ENCODE assay signal across 9 cellular contexts in genomic region chr1:196558424-196558823, GRCh38. TPM values are rescaled to one million over a fixed set of nuclear protein-coding genes. Genes with fewer than 3 reads are reported as not detected.
A peak's percentile ranks its signal among the peaks of the same experiment; 100 is the strongest.
DNase-seq lines count a peak whose midpoint lies in the region; ATAC-seq, FAIRE-seq and TF ChIP-seq lines count a peak whose summit lies in the region.
"Had no signal": no experiment of that assay in that cellular context is flagged by ENCODE, and none has a peak within 500 bp of the region (broad histone marks: within the 10 kb centered on the region; RNA-seq: fewer than 3 reads in every experiment).

No MANE protein-coding gene starts in this region.

- no peaks in the 10 kb centered on the region for H3K36me3 ChIP-seq in HUES48 (ENCODE audit: control insufficient read depth, insufficient read depth, low read length)

- no peak for FAIRE-seq in GM19239 (lab: Jason Lieb, UNC)

- peaks cover 12% of the 10 kb centered on the region for H3K36me3 Mint-ChIP-seq in chondrocyte (ENCODE audit: low read depth)

- H3K4me1 ChIP-seq in HUES48 (ENCODE audit: control insufficient read depth, insufficient read depth, low read length), result peaks cover 28% of the 10 kb centered on the region

- no peaks in the 10 kb centered on the region for H3K27me3 ChIP-seq in HUES48 (ENCODE audit: control insufficient read depth, insufficient read depth, low read length)

- H3K9me3 ChIP-seq in HUES48 (ENCODE audit: control insufficient read depth, insufficient read depth, low read length), result no peaks in the 10 kb centered on the region

- H3K27ac ChIP-seq in HUES48 (ENCODE audit: low read depth, low read length), result peak overlapping the region; percentile 2

- H3K27me3 Mint-ChIP-seq in chondrocyte (ENCODE audit: low read depth), result no peaks in the 10 kb centered on the region

- no peak overlapping the region; the same call in 1 of the 2 replicates for H3K4me3 ChIP-seq in GM12865 (ENCODE audit: low read depth, low read length)
- no peak overlapping the region for H3K4me3 ChIP-seq in HUES48 (ENCODE audit: low read depth, low read length)

- DNase-seq in GM12865 (ENCODE audit: low read depth) (peak; percentile 33), chondrocyte (ENCODE audit: low spot score) (no peak), omental fat pad (ENCODE audit: low spot score) (no peak), NCI-H774 (lab: John Stamatoyannopoulos, UW) (no peak), GM19239 (ENCODE audit: insufficient read length, low spot score) (no peak), cerebellar cortex (ENCODE audit: low spot score) (no peak)

- no peak overlapping the region for H3K9ac ChIP-seq in HUES48 (ENCODE audit: low read depth, low read length)

- no peak for TF ChIP-seq CTCF in GM12865 (IDR thresholded peaks at IDR 0.05; ENCODE audit: insufficient read depth, low read depth, low read length, missing control alignments)
- no peak for TF ChIP-seq CTCF in chondrocyte (IDR thresholded peaks at IDR 0.05)
- no peak for TF ChIP-seq CTCF in omental fat pad (IDR thresholded peaks at IDR 0.05)

- H3K4me1 Mint-ChIP-seq in chondrocyte (ENCODE audit: low read depth), result peaks cover 8% of the 10 kb centered on the region

- peak; percentile 88 for ATAC-seq in omental fat pad (ENCODE audit: low FRiP score)
- no peak for ATAC-seq in HG02642 (IDR thresholded peaks at IDR 0.05; ENCODE audit: poor library complexity, unreplicated experiment)
- ATAC-seq: HCT116 had no signal

- H3K9me3 Mint-ChIP-seq in chondrocyte (ENCODE audit: low read depth), result peaks cover 30% of the 10 kb centered on the region

- peak overlapping the region; percentile 67 for H3K4me3 Mint-ChIP-seq in chondrocyte (ENCODE audit: unreplicated experiment)

- peak overlapping the region; percentile 67 for H3K27ac Mint-ChIP-seq in chondrocyte (ENCODE audit: unreplicated experiment)

RNA-seq across cellular contexts. Expression of gene KCNT2, which starts 49.8 kb away (rescaled TPM):
- total RNA-seq in chondrocyte (11.9 to 15.9 TPM (median 13.4 TPM) in 3 replicates), omental fat pad (10 to 100 TPM in 2 of 4 donors, 1 to 10 TPM in 2; 1.6 to 20.9 (median 8.9) TPM)
